Comparison of ENCODE assay signal across 17 cellular contexts in genomic region chr10:1311707-1312106, GRCh38.
DNase-seq lines count a peak whose midpoint lies in the region; ATAC-seq, FAIRE-seq and TF ChIP-seq lines count a peak whose summit lies in the region.
"Had no signal": no experiment of that assay in that cellular context is flagged by ENCODE, and none has a peak within 500 bp of the region (broad histone marks: within the 10 kb centered on the region; RNA-seq: fewer than 3 reads in every experiment).

No MANE protein-coding gene starts in this region.

- H2BK5ac ChIP-seq in H1 (ENCODE audit: low read depth, low read length) (peak overlapping the region; percentile 100; the same call in 1 of the 2 replicates), mesenchymal stem cell (ENCODE audit: low read depth, low read length, poor library complexity, severe bottlenecking) (no peak overlapping the region)

- intact Hi-C loops in pancreas (cut with DNase I) = no loop called here

- TF ChIP-seq RAD21 in H1 (IDR thresholded peaks at IDR 0.05 in 1 of 2, conservative IDR thresholded peaks at IDR 0.05 in 1 of 2; ENCODE audit: low read depth in 2 of 2, low read length in 2 of 2) = no peak

- H3K18ac ChIP-seq in H1 (ENCODE audit: extremely low read depth, low read length) (peak overlapping the region; percentile 84), mesenchymal stem cell (ENCODE audit: low read depth in 1 of 2, low read length in 2 of 2) (no peak overlapping the region)

- H3K27me3 ChIP-seq in H1 (replicated peaks in 1 of 4; ENCODE audit: control insufficient read depth in 3 of 4, extremely low read depth in 1 of 4, insufficient read depth in 3 of 4, low read length in 3 of 4) (no peaks in the 10 kb centered on the region), mesenchymal stem cell (ENCODE audit: control insufficient read depth in 1 of 2, insufficient read depth in 1 of 2, low read length in 2 of 2) (no peaks in the 10 kb centered on the region), pancreas (no peaks in the 10 kb centered on the region)
- H3K27me3 ChIP-seq: BLaER1 treated with 17β-estradiol and CSF1 and Interleukin-3, amounts not matched to agents 10 nM and 100 nM had no signal

- peak overlapping the region; percentile 88 for H4K91ac ChIP-seq in H1 (replicated peaks; ENCODE audit: insufficient read length, low read length)
- H4K91ac ChIP-seq in mesenchymal stem cell (ENCODE audit: low read length) = no peak overlapping the region

- H2BK12ac ChIP-seq in H1 (ENCODE audit: low read depth, low read length) = peak overlapping the region; percentile 99
- no peak overlapping the region for H2BK12ac ChIP-seq in mesenchymal stem cell (ENCODE audit: low read length in 2 of 2)

- H2AFZ ChIP-seq in H1 (ENCODE audit: low read length) (no peak overlapping the region), mesenchymal stem cell (ENCODE audit: low read depth, low read length) (no peak overlapping the region)
- H2AFZ ChIP-seq: GM23248 had no signal

- H3K79me2 ChIP-seq in H1 (ENCODE audit: control insufficient read depth in 1 of 2, insufficient read depth in 2 of 2, low read length in 2 of 2) = no peaks in the 10 kb centered on the region

- FAIRE-seq in H1 (lab: Jason Lieb, UNC) = no peak
- no peak for FAIRE-seq in pancreas (lab: Jason Lieb, UNC)
- FAIRE-seq: G401.6, GM12892, GM18507 had no signal

- peak overlapping the region; percentile 99; the same call in 1 of the 2 replicates for H2BK20ac ChIP-seq in H1 (ENCODE audit: low read length)

- no peaks in the 10 kb centered on the region for H4K20me1 ChIP-seq in H1 (replicated peaks in 1 of 2; ENCODE audit: control insufficient read depth in 1 of 2, insufficient read depth in 2 of 2, low read length in 2 of 2)
- H4K20me1 ChIP-seq: BLaER1 treated with 17β-estradiol and CSF1 and Interleukin-3, amounts not matched to agents 10 nM and 100 nM had no signal

- no peak for TF ChIP-seq POLR2A in H1 (IDR thresholded peaks at IDR 0.05; ENCODE audit: control extremely low read depth in 1 of 2, low read depth in 2 of 2, low read length in 2 of 2)

- TF ChIP-seq EP300 in H1 (IDR thresholded peaks at IDR 0.05; ENCODE audit: borderline replicate concordance in 1 of 2, low read depth in 2 of 2, low read length in 2 of 2) = no peak

- WGBS in H1 (ENCODE audit: extremely low coverage in 1 of 2, insufficient coverage in 1 of 2, insufficient read length in 1 of 2, insufficient replicate concordance in 2 of 2, low coverage in 1 of 2, low lambda C conversion rate in 2 of 2, missing lambda C conversion rate in 1 of 2), 2 experiments = 89% methylated on average over 7 of the region's 7 CpGs; no CpG with 5 or more reads in 1 of the 2 experiments
- WGBS in mesenchymal stem cell = 94% methylated on average over 7 of the region's 7 CpGs
- WGBS in pancreas, 2 donors = 54 to 68% methylated on average over 7 of the region's 7 CpGs

- no peak overlapping the region for H3K4ac ChIP-seq in H1 (replicated peaks; ENCODE audit: insufficient read length, low read depth, low read length)
- no peak overlapping the region for H3K4ac ChIP-seq in mesenchymal stem cell (ENCODE audit: low read depth in 1 of 2, low read length in 2 of 2)

- ATAC-seq in pancreas = no peak
- ATAC-seq: CD8-positive, alpha-beta T cell had no signal

- H3K4me1 ChIP-seq in H1 (replicated peaks in 1 of 4; ENCODE audit: control insufficient read depth in 3 of 4, insufficient read depth in 4 of 4, low read length in 3 of 4) (peaks cover 15 to 27% (median 22%) of the 10 kb centered on the region in 4 experiments), mesenchymal stem cell (ENCODE audit: control insufficient read depth, insufficient read depth, low read depth, low read length) (peaks cover 35% of the 10 kb centered on the region), pancreas (no peaks in the 10 kb centered on the region)

- H2BK15ac ChIP-seq in H1 (ENCODE audit: low read length) (no peak overlapping the region), mesenchymal stem cell (ENCODE audit: low read depth, poor library complexity, severe bottlenecking) (no peak overlapping the region)

- H3K4me2 ChIP-seq in H1 (ENCODE audit: insufficient read depth in 1 of 2, low read depth in 2 of 2, low read length in 2 of 2) = no peak overlapping the region; a peak in 1 of 4 replicates
- H3K4me2 ChIP-seq in mesenchymal stem cell (ENCODE audit: low read length, poor library complexity, severe bottlenecking) = no peak overlapping the region
- H3K4me2 ChIP-seq: BLaER1 treated with 17β-estradiol and CSF1 and Interleukin-3, amounts not matched to agents 10 nM and 100 nM had no signal

- H4K8ac ChIP-seq in H1 (ENCODE audit: extremely low read depth, insufficient read depth, low read length) (no peak overlapping the region), mesenchymal stem cell (ENCODE audit: low read length) (no peak overlapping the region)

- H3K36me3 ChIP-seq in H1 (ENCODE audit: control insufficient read depth in 2 of 4, insufficient read depth in 4 of 4, low read length in 3 of 4) (no peaks in the 10 kb centered on the region), mesenchymal stem cell (ENCODE audit: control insufficient read depth in 1 of 2, insufficient read depth in 2 of 2, low read depth in 1 of 2, low read length in 2 of 2) (no peaks in the 10 kb centered on the region), pancreas (no peaks in the 10 kb centered on the region)
- H3K36me3 ChIP-seq: BLaER1 treated with 17β-estradiol and CSF1 and Interleukin-3, amounts not matched to agents 10 nM and 100 nM had no signal

- peak; percentile 28 for DNase-seq in NCI-H82 (lab: John Stamatoyannopoulos, UW)
- DNase-seq in NCI-H82 treated with DMSO at 0.1 percent for 48 hours (lab: John Stamatoyannopoulos, UW; ENCODE audit: unreplicated experiment) = no peak
- DNase-seq in H1 (ENCODE audit: low read depth in 1 of 2, low spot score in 2 of 2) = no peak
- DNase-seq in mesenchymal stem cell = no peak
- DNase-seq in kidney glomerular epithelial cell (lab: John Stamatoyannopoulos, UW) = no peak
- no peak for DNase-seq in NCI-H226
- no peak for DNase-seq in pancreas
- DNase-seq: Calu3; CD8-positive, alpha-beta T cell; DMS 273 treated with DMSO at 0.1 percent for 48 hours; GM23248; H7 had no signal

- H3K79me1 ChIP-seq in H1 (ENCODE audit: low read depth, low read length) = no peaks in the 10 kb centered on the region
- H3K79me1 ChIP-seq in mesenchymal stem cell (replicated peaks; ENCODE audit: low read length, poor library complexity, severe bottlenecking) = no peaks in the 10 kb centered on the region

- peak overlapping the region; percentile 9 for H4K5ac ChIP-seq in H1 (ENCODE audit: insufficient read length, low read depth, low read length)

- H3K4me3 ChIP-seq in H1 (ENCODE audit: extremely low read depth in 1 of 4, insufficient read depth in 2 of 4, low read depth in 3 of 4, low read length in 4 of 4) (no peak overlapping the region), mesenchymal stem cell (ENCODE audit: insufficient read depth in 1 of 2, low read depth in 1 of 2, low read length in 2 of 2) (no peak overlapping the region), pancreas (no peak overlapping the region)
- H3K4me3 ChIP-seq: BLaER1 treated with 17β-estradiol and CSF1 and Interleukin-3, amounts not matched to agents 10 nM and 100 nM; GM23248 had no signal

- H3K27ac ChIP-seq in H1 (ENCODE audit: low read depth, low read length) (peak overlapping the region; percentile 93; the same call in 1 of the 2 replicates), mesenchymal stem cell (ENCODE audit: low read length, poor library complexity, severe bottlenecking) (no peak overlapping the region), pancreas (no peak overlapping the region)
- H3K27ac ChIP-seq: 22Rv1; BLaER1 treated with 17β-estradiol and CSF1 and Interleukin-3, amounts not matched to agents 10 nM and 100 nM; GM23248 had no signal

- TF ChIP-seq CTCF in H1 (IDR thresholded peaks at IDR 0.05; ENCODE audit: control extremely low read depth in 1 of 3, insufficient read depth in 1 of 3, low read depth in 1 of 3, low read length in 3 of 3) (no peak), pancreas (IDR thresholded peaks at IDR 0.05) (no peak)

- POLR2A ChIA-PET in H1 (lab: Charles Lee; ENCODE audit: partially characterized antibody) = interaction anchor here (0.9 to 2.9 kb wide), 5 partner anchors 9 to 46 kb away, joined by 3 to 21 read pairs (median 3); no protein-coding TSS in a partner anchor

- H3K9me3 ChIP-seq in H1 (ENCODE audit: insufficient read depth in 2 of 2, low read depth in 1 of 2, low read length in 1 of 2) (no peaks in the 10 kb centered on the region), mesenchymal stem cell (ENCODE audit: control insufficient read depth, low read length) (no peaks in the 10 kb centered on the region), pancreas (no peaks in the 10 kb centered on the region)
- H3K9me3 ChIP-seq: BLaER1 treated with 17β-estradiol and CSF1 and Interleukin-3, amounts not matched to agents 10 nM and 100 nM had no signal

- H2AK5ac ChIP-seq in H1 (ENCODE audit: low read depth, low read length) (peak overlapping the region; percentile 97), mesenchymal stem cell (ENCODE audit: low read length, severe bottlenecking) (peak overlapping the region; percentile 9)

- H3K56ac ChIP-seq in H1 (replicated peaks; ENCODE audit: insufficient read length, low read depth, low read length) = peak overlapping the region; percentile 23

- peaks cover 3% of the 10 kb centered on the region; the same call in 1 of the 2 replicates for H3K23me2 ChIP-seq in H1 (ENCODE audit: low read depth, low read length)

- CTCF ChIA-PET in H1 (lab: Charles Lee; ENCODE audit: partially characterized antibody) = interaction anchor here (0.6 to 1.2 kb wide), 3 partner anchors 14 to 1739 kb away, joined by 3 to 4 read pairs (median 3); no protein-coding TSS in a partner anchor

- peak overlapping the region; percentile 100 for H2BK120ac ChIP-seq in H1 (replicated peaks; ENCODE audit: low read depth, low read length)
- H2BK120ac ChIP-seq in mesenchymal stem cell (ENCODE audit: low read depth, low read length) = no peak overlapping the region

- H3K14ac ChIP-seq in H1 (ENCODE audit: insufficient read length) (no peak overlapping the region), mesenchymal stem cell (ENCODE audit: low read length in 2 of 2) (no peak overlapping the region)

- no peak overlapping the region for H3K9ac ChIP-seq in H1 (replicated peaks in 1 of 4; ENCODE audit: extremely low read depth in 1 of 4, low read depth in 3 of 4, low read length in 3 of 4)
- H3K9ac ChIP-seq in mesenchymal stem cell (ENCODE audit: low read length) = no peak overlapping the region
- H3K9ac ChIP-seq: BLaER1 treated with 17β-estradiol and CSF1 and Interleukin-3, amounts not matched to agents 10 nM and 100 nM; GM23248 had no signal

- H3K23ac ChIP-seq in H1 (ENCODE audit: insufficient read length) (no peak overlapping the region), mesenchymal stem cell (ENCODE audit: low read length in 2 of 2) (no peak overlapping the region)

TF ChIP-seq in H1, 55 proteins besides CTCF, POLR2A, EP300 and RAD21 (continues in another document):
- TF ChIP-seq GTF2F1 (IDR thresholded peaks at IDR 0.05; ENCODE audit: borderline replicate concordance, low read depth, low read length) = no peak
